10 cellular contexts compared by ENCODE assay signal in genomic region chr11:114197799-114198500, GRCh38.
DNase-seq lines count a peak whose midpoint lies in the region; ATAC-seq, FAIRE-seq and TF ChIP-seq lines count a peak whose summit lies in the region.
"Had no signal": no experiment of that assay in that cellular context is flagged by ENCODE, and none has a peak within 500 bp of the region (broad histone marks: within the 10 kb centered on the region; RNA-seq: fewer than 3 reads in every experiment).

No MANE protein-coding gene starts in this region.

- H3K36me3 ChIP-seq in RWPE2 (ENCODE audit: low read depth) (no peaks in the 10 kb centered on the region), pancreas (no peaks in the 10 kb centered on the region)

- H3K27ac Mint-ChIP-seq in naive thymus-derived CD8-positive, alpha-beta T cell: peak overlapping the region in 1 of 10 donors; percentile 41
- H3K27ac Mint-ChIP-seq: activated naive CD4-positive, alpha-beta T cell treated with anti-CD3 and anti-CD28 coated beads, Interleukin-2, amount 50 U/mL, for 24 hours had no signal

- no peaks in the 10 kb centered on the region for H3K27me3 ChIP-seq in RWPE2 (ENCODE audit: insufficient read depth, poor library complexity, severe bottlenecking)
- H3K27me3 ChIP-seq in pancreas: no peaks in the 10 kb centered on the region

- FAIRE-seq in pancreas (lab: Jason Lieb, UNC): peak; percentile 95

- H3K9me3 Mint-ChIP-seq in naive thymus-derived CD8-positive, alpha-beta T cell: no peaks in the 10 kb centered on the region
- H3K9me3 Mint-ChIP-seq: activated naive CD4-positive, alpha-beta T cell treated with anti-CD3 and anti-CD28 coated beads, Interleukin-2, amount 50 U/mL, for 24 hours had no signal

- H3K27ac ChIP-seq in RWPE2 (ENCODE audit: poor library complexity, severe bottlenecking) (peak overlapping the region; percentile 70), pancreas (peak overlapping the region; percentile 41 to 85 (median 76))

- H3K4me1 Mint-ChIP-seq in naive thymus-derived CD8-positive, alpha-beta T cell: peaks cover 14 to 47% (median 16%) of the 10 kb centered on the region in 4 donors

- POLR2A ChIA-PET in naive thymus-derived CD8-positive, alpha-beta T cell (lab: Charles Lee): interaction anchor here (1.0 kb wide), 1 partner anchor 16 kb away, joined by 4 read pairs; no protein-coding TSS in a partner anchor

- H3K36me3 Mint-ChIP-seq in naive thymus-derived CD8-positive, alpha-beta T cell: no peaks in the 10 kb centered on the region
- H3K36me3 Mint-ChIP-seq: activated naive CD4-positive, alpha-beta T cell treated with anti-CD3 and anti-CD28 coated beads, Interleukin-2, amount 50 U/mL, for 24 hours had no signal

- 8 to 11% methylated on average over 10 of the region's 10 CpGs for WGBS in pancreas, 2 donors

- peak; percentile 37 for DNase-seq in AG10803 (ENCODE audit: low read depth)
- no peak for DNase-seq in RWPE2 (ENCODE audit: low spot score)
- DNase-seq in fibroblast of villous mesenchyme (ENCODE audit: low read depth): peak; percentile 98
- DNase-seq in pancreas: peak in 5 of 6 donors; percentile 60 to 84 (median 79)
- no peak for DNase-seq in effector CD8-positive, alpha-beta T cell (lab: John Stamatoyannopoulos, UW)
- DNase-seq in naive thymus-derived CD8-positive, alpha-beta T cell: no peak
- DNase-seq in cortex of kidney (lab: John Stamatoyannopoulos, UW): no peak
- no peak for DNase-seq in activated gamma-delta T cell (lab: John Stamatoyannopoulos, UW)
- DNase-seq: stimulated activated CD4-positive, alpha-beta T cell treated with anti-CD3 and anti-CD28 coated beads, Interleukin-1b, Interleukin-23, amount 100 ng/mL, for 48 hours had no signal

- H3K27me3 Mint-ChIP-seq in naive thymus-derived CD8-positive, alpha-beta T cell: no peaks in the 10 kb centered on the region
- H3K27me3 Mint-ChIP-seq: activated naive CD4-positive, alpha-beta T cell treated with anti-CD3 and anti-CD28 coated beads, Interleukin-2, amount 50 U/mL, for 24 hours had no signal

- H3K4me1 ChIP-seq in RWPE2 (ENCODE audit: insufficient read depth, poor library complexity, severe bottlenecking) (peaks cover 45% of the 10 kb centered on the region), pancreas (peaks cover 25 to 31% (median 29%) of the 10 kb centered on the region in 3 donors)

- TF ChIP-seq CTCF in AG10803 (conservative IDR thresholded peaks at IDR 0.05; ENCODE audit: low read length): no peak
- TF ChIP-seq CTCF in RWPE2 (IDR thresholded peaks at IDR 0.05; ENCODE audit: poor library complexity, severe bottlenecking): no peak
- no peak for TF ChIP-seq CTCF in fibroblast of villous mesenchyme (IDR thresholded peaks at IDR 0.05; ENCODE audit: insufficient read depth, low read depth, low read length)
- no peak for TF ChIP-seq CTCF in pancreas (IDR thresholded peaks at IDR 0.05)

- intact Hi-C loops in pancreas (cut with DNase I): no loop called here

- H3K4me3 ChIP-seq in AG10803 (ENCODE audit: low read length) (no peak overlapping the region), RWPE2 (ENCODE audit: severe bottlenecking) (no peak overlapping the region), fibroblast of villous mesenchyme (ENCODE audit: low read depth, low read length) (no peak overlapping the region), pancreas (no peak overlapping the region)

- no peaks in the 10 kb centered on the region for H3K9me3 ChIP-seq in RWPE2 (ENCODE audit: severe bottlenecking)
- H3K9me3 ChIP-seq in pancreas: no peaks in the 10 kb centered on the region

- ATAC-seq in RWPE2 (ENCODE audit: low read depth) (peak; percentile 80), pancreas (peak; percentile 80 to 86 (median 83))
- no peak for ATAC-seq in naive thymus-derived CD8-positive, alpha-beta T cell

- no peak overlapping the region for H3K4me3 Mint-ChIP-seq in naive thymus-derived CD8-positive, alpha-beta T cell
- H3K4me3 Mint-ChIP-seq: activated naive CD4-positive, alpha-beta T cell treated with anti-CD3 and anti-CD28 coated beads, Interleukin-2, amount 50 U/mL, for 24 hours had no signal

Comparison
In these comparisons a context has a peak if more than half of its experiments do, and no peak if none do; other contexts are left out.
1. DNase-seq: peak in AG10803 (single experiment), fibroblast of villous mesenchyme (single experiment) and pancreas (5 of 6); none in RWPE2 (single experiment), effector CD8-positive, alpha-beta T cell (single experiment), naive thymus-derived CD8-positive, alpha-beta T cell (0 of 10), cortex of kidney (single experiment) and activated gamma-delta T cell (single experiment).
2. ATAC-seq: peak in RWPE2 (single experiment) and pancreas (4 of 4); none in naive thymus-derived CD8-positive, alpha-beta T cell (0 of 2).